Comparison of ENCODE assay signal across 27 cellular contexts in genomic region chr1:204917802-204918201, GRCh38. TPM values are rescaled to one million over a fixed set of nuclear protein-coding genes. Genes with fewer than 3 reads are reported as not detected.
"Had no signal": no experiment of that assay in that cellular context is flagged by ENCODE, and none has a peak within 500 bp of the region (broad histone marks: within the 10 kb centered on the region; RNA-seq: fewer than 3 reads in every experiment).

No MANE protein-coding gene starts in this region.

- H3K27me3 ChIP-seq: pancreas, testis, thyroid gland, transverse colon, upper lobe of right lung had no signal

- H3K4me1 Mint-ChIP-seq: naive thymus-derived CD8-positive, alpha-beta T cell; stimulated activated naive B cell treated with anti-CD40 and anti-IgM and Interleukin-4, amounts not matched to agents 10 μg/mL and 1 μg/mL and 100 μg/mL, for 72 hours had no signal

- H3K4me3 Mint-ChIP-seq: naive thymus-derived CD8-positive, alpha-beta T cell; nephron; neural crest cell; stimulated activated naive B cell treated with anti-CD40 and anti-IgM and Interleukin-4, amounts not matched to agents 10 μg/mL and 1 μg/mL and 100 μg/mL, for 72 hours had no signal

- H3K9me3 Mint-ChIP-seq: neural crest cell had no signal

- H3K27ac ChIP-seq: lower lobe of right lung, pancreas, prostate gland, skin epidermis, stomach, testis, thyroid gland, transverse colon, upper lobe of right lung had no signal

- H3K27ac Mint-ChIP-seq: naive thymus-derived CD8-positive, alpha-beta T cell; nephron; stimulated activated naive B cell treated with anti-CD40 and anti-IgM and Interleukin-4, amounts not matched to agents 10 μg/mL and 1 μg/mL and 100 μg/mL, for 72 hours had no signal

- H3K36me3 ChIP-seq: lower lobe of right lung, pancreas, prostate gland, stomach, thyroid gland, transverse colon, upper lobe of right lung had no signal

- H3K4me3 ChIP-seq: lower lobe of right lung, pancreas, prostate gland, skin epidermis, stomach, testis, thyroid gland, transverse colon, upper lobe of right lung had no signal

- H3K9me3 ChIP-seq: lower lobe of right lung, pancreas, prostate gland, stomach, testis, thyroid gland, transverse colon, upper lobe of right lung had no signal

- DNase-seq: hippocampal formation; kidney glomerular epithelial cell; left cardiac atrium; lower lobe of right lung; mammary epithelial cell; mesenchymal stem cell; naive thymus-derived CD8-positive, alpha-beta T cell; nucleus accumbens; pancreas; posterior cingulate gyrus; retina; right cardiac atrium; stimulated activated CD4-positive, alpha-beta T cell treated with anti-CD3 and anti-CD28 coated beads, Interleukin-12 subunit alpha, Interleukin-12 subunit beta, amount 100 ng/mL, for 4 hours; stimulated activated CD4-positive, alpha-beta T cell treated with anti-CD3 and anti-CD28 coated beads, Interleukin-15, amount 100 ng/mL, for 24 hours; stimulated activated CD4-positive, alpha-beta T cell treated with anti-CD3 and anti-CD28 coated beads, Interleukin-2, amount 100 ng/mL, for 24 hours; stimulated activated CD4-positive, alpha-beta T cell treated with anti-CD3 and anti-CD28 coated beads, Interleukin-4, amount 100 ng/mL, for 1 hour; stimulated activated naive B cell treated with anti-CD40 and anti-IgM and Interleukin-4, amounts not matched to agents 10 μg/mL and 1 μg/mL and 100 μg/mL, for 72 hours; stimulated activated naive CD8-positive, alpha-beta T cell treated with anti-CD3 and anti-CD28 coated beads, Interleukin-15, Interleukin-2, amounts not matched to agents 100 U/mL and 50 U/mL, for 24 hours; stomach; testis; thyroid gland; transverse colon; upper lobe of right lung had no signal

- H3K36me3 Mint-ChIP-seq: stimulated activated naive B cell treated with anti-CD40 and anti-IgM and Interleukin-4, amounts not matched to agents 10 μg/mL and 1 μg/mL and 100 μg/mL, for 72 hours had no signal

- H3K4me1 ChIP-seq: lower lobe of right lung, prostate gland, testis, thyroid gland, upper lobe of right lung had no signal

RNA-seq across cellular contexts. Expression of gene NFASC, which starts 47.1 kb away (rescaled TPM):
- total RNA-seq: naive thymus-derived CD8-positive, alpha-beta T cell had no signal
